Comparison of ENCODE assay signal across 21 cellular contexts in the genomic region with DNA sequence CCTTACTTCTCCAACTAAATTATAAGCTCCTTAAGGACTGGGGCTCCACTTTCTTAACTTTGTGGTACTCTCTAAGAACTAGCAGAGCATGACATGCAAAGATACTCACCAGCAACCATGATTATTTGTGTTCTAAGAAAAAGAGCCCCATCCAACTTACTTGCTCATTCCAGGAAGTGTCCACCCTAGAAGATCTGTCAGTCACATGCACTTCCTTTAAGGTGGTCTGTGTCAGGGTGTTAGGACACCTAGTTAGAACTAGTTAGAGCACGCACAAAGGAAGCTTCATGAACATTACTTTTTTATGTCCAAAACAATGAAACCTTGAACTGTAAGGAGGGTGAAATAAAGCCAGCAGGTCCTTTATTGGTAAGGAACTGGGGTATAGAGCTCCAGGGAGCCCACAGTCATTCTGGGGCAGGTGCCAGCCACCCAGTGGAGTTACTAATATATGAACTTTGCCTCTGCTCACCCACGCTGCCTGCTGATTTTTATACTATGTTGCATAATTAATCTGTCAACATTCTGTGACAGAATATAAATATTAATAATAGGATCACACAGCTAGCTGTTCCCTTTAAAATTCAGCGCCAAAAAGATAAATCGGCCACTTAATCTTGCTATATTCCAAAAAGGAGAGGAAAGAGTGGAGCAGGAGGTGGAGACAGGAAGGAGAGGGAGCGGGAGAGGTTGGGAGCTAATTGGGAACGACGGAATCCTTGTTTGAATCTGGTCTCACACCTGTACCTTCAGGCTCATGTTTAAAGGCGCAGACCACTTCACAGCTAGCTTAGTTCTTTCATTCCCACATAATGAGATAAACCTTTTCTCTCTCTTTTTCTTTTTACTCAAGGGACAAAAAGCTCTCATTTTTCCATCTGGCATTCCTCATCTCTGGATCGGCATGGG.
A peak's percentile ranks its signal among the peaks of the same experiment; 100 is the strongest.
DNase-seq lines count a peak whose midpoint lies in the region; ATAC-seq, FAIRE-seq and TF ChIP-seq lines count a peak whose summit lies in the region.
"Had no signal": no experiment of that assay in that cellular context is flagged by ENCODE, and none has a peak within 500 bp of the region (broad histone marks: within the 10 kb centered on the region; RNA-seq: fewer than 3 reads in every experiment).

No MANE protein-coding gene starts in this region.

- CTCF ChIA-PET in H1 (lab: Charles Lee; ENCODE audit: partially characterized antibody), result interaction anchor here (1.0 to 1.8 kb wide), 3 partner anchors 14 to 82 kb away, joined by 3 to 4 read pairs (median 3); no protein-coding TSS in a partner anchor

- H3K4me3 Mint-ChIP-seq in T-helper 17 cell, result no peak overlapping the region

- no peak overlapping the region for H4K8ac ChIP-seq in H1 (ENCODE audit: extremely low read depth, insufficient read depth, low read length)

- no peak overlapping the region for H4K5ac ChIP-seq in H1 (ENCODE audit: insufficient read length, low read depth, low read length)

- no peak overlapping the region for H3K23ac ChIP-seq in H1 (ENCODE audit: insufficient read length)

- TF ChIP-seq RAD21 in H1 (IDR thresholded peaks at IDR 0.05 in 1 of 2, conservative IDR thresholded peaks at IDR 0.05 in 1 of 2; ENCODE audit: low read depth in 2 of 2, low read length in 2 of 2), result no peak

- peak overlapping the region; percentile 45 for H3K27ac Mint-ChIP-seq in T-helper 17 cell

- no peak overlapping the region for H4K91ac ChIP-seq in H1 (replicated peaks; ENCODE audit: insufficient read length, low read length)

- no peak overlapping the region for H2AFZ ChIP-seq in H1 (ENCODE audit: low read length)
- peak overlapping the region; percentile 50 for H2AFZ ChIP-seq in osteoblast (ENCODE audit: low read length)

- H2BK120ac ChIP-seq in H1 (replicated peaks; ENCODE audit: low read depth, low read length), result no peak overlapping the region

- no peaks in the 10 kb centered on the region for H4K20me1 ChIP-seq in H1 (replicated peaks in 1 of 2; ENCODE audit: control insufficient read depth in 1 of 2, insufficient read depth in 2 of 2, low read length in 2 of 2)
- no peaks in the 10 kb centered on the region for H4K20me1 ChIP-seq in osteoblast (ENCODE audit: insufficient read depth, low read length)

- TF ChIP-seq CTCF in H1 (IDR thresholded peaks at IDR 0.05; ENCODE audit: control extremely low read depth in 1 of 3, insufficient read depth in 1 of 3, low read depth in 1 of 3, low read length in 3 of 3) (no peak), osteoblast (IDR thresholded peaks at IDR 0.05; ENCODE audit: extremely low read depth, low read depth, low read length) (no peak)

- H3K9me3 ChIP-seq in T-helper 17 cell (ENCODE audit: control insufficient read depth, low read length, poor library complexity, severe bottlenecking) (no peaks in the 10 kb centered on the region), H1 (ENCODE audit: insufficient read depth in 2 of 2, low read depth in 1 of 2, low read length in 1 of 2) (no peaks in the 10 kb centered on the region), osteoblast (ENCODE audit: low read depth, low read length) (no peaks in the 10 kb centered on the region)
- H3K9me3 ChIP-seq: SK-N-SH had no signal

- no peak overlapping the region for H2BK15ac ChIP-seq in H1 (ENCODE audit: low read length)

- 0 out of 2 replicates have a peak overlapping the region, but pooled peaks have one; percentile 25 for H3K18ac ChIP-seq in H1 (ENCODE audit: extremely low read depth, low read length)

- H2AK5ac ChIP-seq in H1 (ENCODE audit: low read depth, low read length), result no peak overlapping the region

- no peak overlapping the region for H3K27ac ChIP-seq in H1 (ENCODE audit: low read depth, low read length)
- no peak overlapping the region for H3K27ac ChIP-seq in osteoblast (ENCODE audit: low read depth, low read length)
- H3K27ac ChIP-seq: C4-2B had no signal

- no peaks in the 10 kb centered on the region for H3K23me2 ChIP-seq in H1 (ENCODE audit: low read depth, low read length)

- H3K4me3 ChIP-seq in H1 (ENCODE audit: extremely low read depth in 1 of 4, insufficient read depth in 2 of 4, low read depth in 3 of 4, low read length in 4 of 4) (no peak overlapping the region), osteoblast (ENCODE audit: insufficient read depth, low read length) (no peak overlapping the region)

- peaks cover 7% of the 10 kb centered on the region for H3K4me1 Mint-ChIP-seq in T-helper 17 cell

- 78% methylated on average over 9 of the region's 9 CpGs; no CpG with 5 or more reads in 1 of the 2 experiments for WGBS in H1 (ENCODE audit: extremely low coverage in 1 of 2, insufficient coverage in 1 of 2, insufficient read length in 1 of 2, insufficient replicate concordance in 2 of 2, low coverage in 1 of 2, low lambda C conversion rate in 2 of 2, missing lambda C conversion rate in 1 of 2), 2 experiments

- FAIRE-seq in H1 (lab: Jason Lieb, UNC) (no peak), H54 (lab: Jason Lieb, UNC) (no peak)
- FAIRE-seq: D721Med, GM19239 had no signal

- H3K4me2 ChIP-seq in H1 (ENCODE audit: insufficient read depth in 1 of 2, low read depth in 2 of 2, low read length in 2 of 2) (no peak overlapping the region; a peak in 1 of 4 replicates), osteoblast (ENCODE audit: insufficient read depth, low read length) (no peak overlapping the region)
- H3K4me2 ChIP-seq: SK-N-SH had no signal

- TF ChIP-seq EP300 in H1 (IDR thresholded peaks at IDR 0.05; ENCODE audit: borderline replicate concordance in 1 of 2, low read depth in 2 of 2, low read length in 2 of 2), result no peak

- H3K36me3 ChIP-seq in H1 (ENCODE audit: control insufficient read depth in 2 of 4, insufficient read depth in 4 of 4, low read length in 3 of 4), result no peaks in the 10 kb centered on the region
- no peaks in the 10 kb centered on the region for H3K36me3 ChIP-seq in osteoblast (ENCODE audit: insufficient read depth, low read length)

- H3K79me2 ChIP-seq in H1 (ENCODE audit: control insufficient read depth in 1 of 2, insufficient read depth in 2 of 2, low read length in 2 of 2) (no peaks in the 10 kb centered on the region), osteoblast (ENCODE audit: insufficient read depth, low read length) (no peaks in the 10 kb centered on the region)

- H3K14ac ChIP-seq in H1 (ENCODE audit: insufficient read length), result no peak overlapping the region

- TF ChIP-seq POLR2A in H1 (IDR thresholded peaks at IDR 0.05; ENCODE audit: control extremely low read depth in 1 of 2, low read depth in 2 of 2, low read length in 2 of 2), result no peak
- TF ChIP-seq POLR2A in H54 (IDR thresholded peaks at IDR 0.05; ENCODE audit: low read depth, low read length), result no peak

- H2BK20ac ChIP-seq in H1 (ENCODE audit: low read length), result no peak overlapping the region

- H2BK12ac ChIP-seq in H1 (ENCODE audit: low read depth, low read length), result no peak overlapping the region

- peak; percentile 34 for DNase-seq in GM03348 (ENCODE audit: low spot score)
- DNase-seq in T-helper 17 cell, result no peak
- no peak for DNase-seq in H1 (ENCODE audit: low read depth in 1 of 2, low spot score in 2 of 2)
- no peak for DNase-seq in osteoblast (ENCODE audit: insufficient read length, low spot score, missing footprints)
- DNase-seq in H54 (ENCODE audit: insufficient read length, low spot score), result no peak
- DNase-seq: AML-193, DMS79, KG1, MV-4-11, NCI-H1930, NCI-H226, NCI-H524, NCI-H82, OCI-M1, SHP77, SK-N-SH had no signal

- H3K79me1 ChIP-seq in H1 (ENCODE audit: low read depth, low read length), result no peaks in the 10 kb centered on the region

- POLR2A ChIA-PET in H1 (lab: Charles Lee; ENCODE audit: partially characterized antibody), result no interaction called here

- H3K27me3 ChIP-seq in H1 (replicated peaks in 1 of 4; ENCODE audit: control insufficient read depth in 3 of 4, extremely low read depth in 1 of 4, insufficient read depth in 3 of 4, low read length in 3 of 4) (no peaks in the 10 kb centered on the region), osteoblast (ENCODE audit: insufficient read depth, low read length) (no peaks in the 10 kb centered on the region)

- no peak overlapping the region for H3K9ac ChIP-seq in H1 (replicated peaks in 1 of 4; ENCODE audit: extremely low read depth in 1 of 4, low read depth in 3 of 4, low read length in 3 of 4)
- H3K9ac ChIP-seq: SK-N-SH had no signal

- H3K4ac ChIP-seq in H1 (replicated peaks; ENCODE audit: insufficient read length, low read depth, low read length), result no peak overlapping the region

- H3K27me3 Mint-ChIP-seq in T-helper 17 cell, result peaks cover 9% of the 10 kb centered on the region

- no peak overlapping the region for H2BK5ac ChIP-seq in H1 (ENCODE audit: low read depth, low read length)

- H3K36me3 Mint-ChIP-seq in T-helper 17 cell (ENCODE audit: low read depth), result no peaks in the 10 kb centered on the region

- H3K56ac ChIP-seq in H1 (replicated peaks; ENCODE audit: insufficient read length, low read depth, low read length), result no peak overlapping the region

- no peak for ATAC-seq in T-helper 17 cell
- ATAC-seq in HG02938 (IDR thresholded peaks at IDR 0.05; ENCODE audit: unreplicated experiment), result no peak
- ATAC-seq in GM19023 (IDR thresholded peaks at IDR 0.05; ENCODE audit: unreplicated experiment), result no peak

- H3K4me1 ChIP-seq in H1 (replicated peaks in 1 of 4; ENCODE audit: control insufficient read depth in 3 of 4, insufficient read depth in 4 of 4, low read length in 3 of 4), result peaks cover 3 to 17% (median 9%) of the 10 kb centered on the region in 4 experiments; a peak in 6 of 7 replicates
- no peaks in the 10 kb centered on the region for H3K4me1 ChIP-seq in osteoblast (ENCODE audit: insufficient read depth, low read length)

TF ChIP-seq in H1, 55 proteins besides CTCF, POLR2A, EP300 and RAD21:
- TF ChIP-seq SIN3A (conservative IDR thresholded peaks at IDR 0.05 in 1 of 2, IDR thresholded peaks at IDR 0.05 in 1 of 2; ENCODE audit: low read depth in 1 of 2, low read length in 2 of 2), result no peak
- no peak for TF ChIP-seq CHD2 (IDR thresholded peaks at IDR 0.05; ENCODE audit: low read length)
- TF ChIP-seq JUN (IDR thresholded peaks at IDR 0.05; ENCODE audit: low read depth, low read length), result no peak
- TF ChIP-seq TAF7 (optimal IDR thresholded peaks at IDR 0.05; ENCODE audit: borderline replicate concordance, low read depth, low read length), result no peak
- TF ChIP-seq ZNF274 (IDR thresholded peaks at IDR 0.05; ENCODE audit: borderline replicate concordance, extremely low read depth, low read length), result no peak
- no peak for TF ChIP-seq SP4 (IDR thresholded peaks at IDR 0.05; ENCODE audit: low read length)
- TF ChIP-seq EZH2 (IDR thresholded peaks at IDR 0.05; ENCODE audit: low read depth, low read length, severe bottlenecking), result no peak
- no peak for TF ChIP-seq TBP (IDR thresholded peaks at IDR 0.05; ENCODE audit: low read depth, low read length)
- no peak for TF ChIP-seq ASH2L (IDR thresholded peaks at IDR 0.05; ENCODE audit: low read length)
- TF ChIP-seq KDM5A (IDR thresholded peaks at IDR 0.05; ENCODE audit: low read length), result no peak
- no peak for TF ChIP-seq BACH1 (IDR thresholded peaks at IDR 0.05; ENCODE audit: low read length)
- TF ChIP-seq POLR2AphosphoS5 (IDR thresholded peaks at IDR 0.05; ENCODE audit: low read depth, low read length), result no peak
